8 cellular contexts compared by ENCODE assay signal in genomic region chr6:151451417-151451949, GRCh38. TPM values are rescaled to one million over a fixed set of nuclear protein-coding genes. Genes with fewer than 3 reads are reported as not detected.
DNase-seq lines count a peak whose midpoint lies in the region; ATAC-seq and TF ChIP-seq lines count a peak whose summit lies in the region.

No MANE protein-coding gene starts in this region.

- TF ChIP-seq CTCF in RWPE2 (IDR thresholded peaks at IDR 0.05; ENCODE audit: poor library complexity, severe bottlenecking) (no peak), fibroblast of lung (conservative IDR thresholded peaks at IDR 0.05 in 1 of 2, IDR thresholded peaks at IDR 0.05 in 1 of 2; ENCODE audit: low read depth in 1 of 2, low read length in 2 of 2) (no peak), sigmoid colon (IDR thresholded peaks at IDR 0.05) (no peak)

- intact Hi-C loops in sigmoid colon (cut with DNase I), result loop anchor here (10.0 kb wide), 1 partner anchor 567 kb away; no protein-coding TSS in a partner anchor

- peaks cover 47% of the 10 kb centered on the region for H3K79me2 ChIP-seq in fibroblast of lung (ENCODE audit: control insufficient read depth, insufficient read depth, low read length)

- peak; percentile 39 for ATAC-seq in GM19023 (IDR thresholded peaks at IDR 0.05; ENCODE audit: unreplicated experiment)
- ATAC-seq in RWPE2 (ENCODE audit: low read depth), result no peak
- no peak for ATAC-seq in HG02798 (IDR thresholded peaks at IDR 0.05; ENCODE audit: poor library complexity, unreplicated experiment)

- H3K27me3 ChIP-seq in RWPE2 (ENCODE audit: insufficient read depth, poor library complexity, severe bottlenecking), result no peaks in the 10 kb centered on the region
- H3K27me3 ChIP-seq in fibroblast of lung (ENCODE audit: control insufficient read depth, insufficient read depth, low read length), result no peaks in the 10 kb centered on the region
- no peaks in the 10 kb centered on the region for H3K27me3 ChIP-seq in sigmoid colon

- no peak for DNase-seq in RWPE2 (ENCODE audit: low spot score)
- DNase-seq in fibroblast of lung (ENCODE audit: low read depth in 2 of 2), result no peak
- no peak for DNase-seq in sigmoid colon
- no peak for DNase-seq in stimulated activated CD4-positive, alpha-beta T cell treated with anti-CD3 and anti-CD28 coated beads, Interleukin-4, amount 100 ng/mL, for 24 hours
- no peak for DNase-seq in epidermal melanocyte (ENCODE audit: insufficient read length, low spot score)
- DNase-seq in NCI-H1694 (lab: John Stamatoyannopoulos, UW), result no peak

- no peaks in the 10 kb centered on the region for H3K9me3 ChIP-seq in RWPE2 (ENCODE audit: severe bottlenecking)
- no peaks in the 10 kb centered on the region for H3K9me3 ChIP-seq in fibroblast of lung (ENCODE audit: control insufficient read depth, insufficient read depth, low read depth, low read length)
- no peaks in the 10 kb centered on the region for H3K9me3 ChIP-seq in sigmoid colon

- H3K4me1 ChIP-seq in RWPE2 (ENCODE audit: insufficient read depth, poor library complexity, severe bottlenecking), result peaks cover 13% of the 10 kb centered on the region
- H3K4me1 ChIP-seq in fibroblast of lung (ENCODE audit: control insufficient read depth, extremely low read depth, insufficient read depth, low read length), result peaks cover 5% of the 10 kb centered on the region
- H3K4me1 ChIP-seq in sigmoid colon, result peaks cover 0 to 35% (median 28%) of the 10 kb centered on the region in 4 donors

- H3K4me3 ChIP-seq in RWPE2 (ENCODE audit: severe bottlenecking), result peak overlapping the region; percentile 73
- H3K4me3 ChIP-seq in fibroblast of lung (replicated peaks in 1 of 4; ENCODE audit: control extremely low read depth in 1 of 4, insufficient read depth in 1 of 4, low read depth in 3 of 4, low read length in 4 of 4), result peak overlapping the region; percentile 51 to 97 (median 80)
- H3K4me3 ChIP-seq in sigmoid colon, result peak overlapping the region; percentile 78 to 98 (median 83)

- no peak for TF ChIP-seq POLR2A in sigmoid colon (IDR thresholded peaks at IDR 0.05)

- H3K27ac ChIP-seq in RWPE2 (ENCODE audit: poor library complexity, severe bottlenecking) (peak overlapping the region; percentile 71), fibroblast of lung (ENCODE audit: insufficient read depth, low read length) (peak overlapping the region; percentile 44), sigmoid colon (peak overlapping the region; percentile 90 to 97 (median 94))

- H2AFZ ChIP-seq in fibroblast of lung (ENCODE audit: low read length), result peak overlapping the region; percentile 48

- TF ChIP-seq EP300 in sigmoid colon (IDR thresholded peaks at IDR 0.05), result no peak

- no peaks in the 10 kb centered on the region for H4K20me1 ChIP-seq in fibroblast of lung (ENCODE audit: control insufficient read depth, extremely low read depth, insufficient read depth, low read length)

- H3K36me3 ChIP-seq in RWPE2 (ENCODE audit: low read depth), result peaks cover 8% of the 10 kb centered on the region; the same call in 1 of the 2 replicates
- no peaks in the 10 kb centered on the region for H3K36me3 ChIP-seq in fibroblast of lung (ENCODE audit: control insufficient read depth, insufficient read depth, low read length)
- peaks cover 0 to 2% (median 0%) of the 10 kb centered on the region in 4 donors for H3K36me3 ChIP-seq in sigmoid colon

- peak overlapping the region; percentile 20 for H3K9ac ChIP-seq in fibroblast of lung (ENCODE audit: insufficient read depth, low read length)

- peak overlapping the region; percentile 89 for H3K4me2 ChIP-seq in fibroblast of lung (ENCODE audit: extremely low read depth, insufficient read depth, low read length)

- 1 to 2% methylated on average over 22 of the region's 22 CpGs for WGBS in sigmoid colon, 2 donors

RNA-seq across cellular contexts. Expression of gene RMND1, which starts 0.4 kb away (rescaled TPM):
- 50.6 and 58.3 TPM in 2 replicates for total RNA-seq in fibroblast of lung
- polyA plus RNA-seq in fibroblast of lung, result 21.1 and 21.5 TPM in 2 replicates
- polyA plus RNA-seq in fibroblast of lung (2012), result 19.7 and 20.8 TPM in 2 replicates
- 5.3 and 6.4 TPM in 2 replicates for polyA minus RNA-seq in fibroblast of lung (ENCODE audit: low replicate concordance)
- 10 to 100 TPM; 12.4 to 26.3 (median 20.7) TPM for total RNA-seq in sigmoid colon
- 10 to 100 TPM; 14.6 to 16.9 (median 16.2) TPM for polyA plus RNA-seq in sigmoid colon

RNA-seq across cellular contexts. Expression of gene CCDC170, which starts 42.3 kb away (rescaled TPM):
- total RNA-seq in fibroblast of lung, result 0.77 and 0.83 TPM in 2 replicates
- 0.36 and 0.76 TPM in 2 replicates for polyA plus RNA-seq in fibroblast of lung
- polyA plus RNA-seq in fibroblast of lung (2012), result 0.43 and 0.55 TPM in 2 replicates
- not detected in 2 replicates for polyA minus RNA-seq in fibroblast of lung (ENCODE audit: low replicate concordance)
- under 1 TPM; 0.33 to 0.83 (median 0.56) TPM for total RNA-seq in sigmoid colon
- polyA plus RNA-seq in sigmoid colon, result 1 to 10 TPM in 1 of 3 donors, under 1 TPM in 2; 0.60 to 2.5 (median 0.66) TPM

Comparison
In these comparisons a context has a peak if more than half of its experiments do, and no peak if none do; other contexts are left out.
1. H3K27ac ChIP-seq: peak in every context shown above with its lines; median percentile 94 in sigmoid colon; 71 in RWPE2; 44 in fibroblast of lung.